Comparison of ENCODE assay signal across 1 cellular context in genomic region chr7:98745722-98746318, GRCh38.
A peak's percentile ranks its signal among the peaks of the same experiment; 100 is the strongest.
TF ChIP-seq lines count a peak whose summit lies in the region.

No MANE protein-coding gene starts in this region.

TF ChIP-seq in K562, 482 proteins besides CTCF, POLR2A, EP300 and RAD21 (continued from another document):
- 0 out of 2 replicates have a peak, but pooled peaks have one; percentile 16 for TF ChIP-seq ARID1B (IDR thresholded peaks at IDR 0.05)
- TF ChIP-seq, protein P1, sequence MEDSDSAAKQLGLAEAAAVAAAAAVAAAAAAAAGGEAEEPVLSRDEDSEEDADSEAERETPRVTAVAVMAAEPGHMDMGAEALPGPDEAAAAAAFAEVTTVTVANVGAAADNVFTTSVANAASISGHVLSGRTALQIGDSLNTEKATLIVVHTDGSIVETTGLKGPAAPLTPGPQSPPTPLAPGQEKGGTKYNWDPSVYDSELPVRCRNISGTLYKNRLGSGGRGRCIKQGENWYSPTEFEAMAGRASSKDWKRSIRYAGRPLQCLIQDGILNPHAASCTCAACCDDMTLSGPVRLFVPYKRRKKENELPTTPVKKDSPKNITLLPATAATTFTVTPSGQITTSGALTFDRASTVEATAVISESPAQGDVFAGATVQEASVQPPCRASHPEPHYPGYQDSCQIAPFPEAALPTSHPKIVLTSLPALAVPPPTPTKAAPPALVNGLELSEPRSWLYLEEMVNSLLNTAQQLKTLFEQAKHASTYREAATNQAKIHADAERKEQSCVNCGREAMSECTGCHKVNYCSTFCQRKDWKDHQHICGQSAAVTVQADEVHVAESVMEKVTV (CRISPR knock-in tag; IDR thresholded peaks at IDR 0.05): 0 out of 2 replicates have a peak, but pooled peaks have one; percentile 43
- TF ChIP-seq, protein P2, sequence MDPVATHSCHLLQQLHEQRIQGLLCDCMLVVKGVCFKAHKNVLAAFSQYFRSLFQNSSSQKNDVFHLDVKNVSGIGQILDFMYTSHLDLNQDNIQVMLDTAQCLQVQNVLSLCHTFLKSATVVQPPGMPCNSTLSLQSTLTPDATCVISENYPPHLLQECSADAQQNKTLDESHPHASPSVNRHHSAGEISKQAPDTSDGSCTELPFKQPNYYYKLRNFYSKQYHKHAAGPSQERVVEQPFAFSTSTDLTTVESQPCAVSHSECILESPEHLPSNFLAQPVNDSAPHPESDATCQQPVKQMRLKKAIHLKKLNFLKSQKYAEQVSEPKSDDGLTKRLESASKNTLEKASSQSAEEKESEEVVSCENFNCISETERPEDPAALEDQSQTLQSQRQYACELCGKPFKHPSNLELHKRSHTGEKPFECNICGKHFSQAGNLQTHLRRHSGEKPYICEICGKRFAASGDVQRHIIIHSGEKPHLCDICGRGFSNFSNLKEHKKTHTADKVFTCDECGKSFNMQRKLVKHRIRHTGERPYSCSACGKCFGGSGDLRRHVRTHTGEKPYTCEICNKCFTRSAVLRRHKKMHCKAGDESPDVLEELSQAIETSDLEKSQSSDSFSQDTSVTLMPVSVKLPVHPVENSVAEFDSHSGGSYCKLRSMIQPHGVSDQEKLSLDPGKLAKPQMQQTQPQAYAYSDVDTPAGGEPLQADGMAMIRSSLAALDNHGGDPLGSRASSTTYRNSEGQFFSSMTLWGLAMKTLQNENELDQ (CRISPR knock-in tag; IDR thresholded peaks at IDR 0.05; ENCODE audit: borderline replicate concordance): no peak
- TF ChIP-seq CHD4 (IDR thresholded peaks at IDR 0.05; ENCODE audit: insufficient read depth, insufficient replicate concordance, low read depth, low read length, poor library complexity, severe bottlenecking): no peak
- no peak for TF ChIP-seq MTF1 (CRISPR knock-in tag; IDR thresholded peaks at IDR 0.05; ENCODE audit: borderline replicate concordance)
- no peak for TF ChIP-seq BCOR (IDR thresholded peaks at IDR 0.05)
- TF ChIP-seq NFIC (IDR thresholded peaks at IDR 0.05): 0 out of 2 replicates have a peak, but pooled peaks have one; percentile 14
- peak; percentile 90 for TF ChIP-seq SMC3 (conservative IDR thresholded peaks at IDR 0.05; ENCODE audit: insufficient read depth, low read depth, low read length)
- TF ChIP-seq MEF2D (tag; conservative IDR thresholded peaks at IDR 0.05; ENCODE audit: low read depth): no peak
- TF ChIP-seq NCOA6 (IDR thresholded peaks at IDR 0.05): no peak
